In genomic region chr2:51068237-51068636, GRCh38 we compare ENCODE assay signal across 16 cellular contexts. TPM values are rescaled to one million over a fixed set of nuclear protein-coding genes. Genes with fewer than 3 reads are reported as not detected.
"Had no signal": no experiment of that assay in that cellular context is flagged by ENCODE, and none has a peak within 500 bp of the region (broad histone marks: within the 10 kb centered on the region; RNA-seq: fewer than 3 reads in every experiment).

No MANE protein-coding gene starts in this region.

- DNase-seq: effector memory CD8-positive, alpha-beta T cell; esophagus squamous epithelium; foreskin fibroblast; glutamatergic neuron; left cardiac atrium; left ventricle myocardium inferior; lower lobe of right lung; occipital lobe; pancreas; retina; stimulated activated naive CD4-positive, alpha-beta T cell had no signal

- ATAC-seq: effector memory CD8-positive, alpha-beta T cell; gastroesophageal sphincter; left cardiac atrium; lower lobe of right lung; natural killer cell treated with Interleukin-12 subunit alpha and Interleukin-12 subunit beta and Interleukin-15 and Interleukin-18, amount 100 ng/mL, for 72 hours; pancreas; sciatic nerve had no signal

RNA-seq across cellular contexts. Expression of gene NRXN1, which starts 36.3 kb away (rescaled TPM):
- total RNA-seq: epithelial cell of proximal tubule; natural killer cell treated with Interleukin-12 subunit alpha and Interleukin-12 subunit beta and Interleukin-15 and Interleukin-18, amount 100 ng/mL, for 72 hours had no signal
- polyA plus RNA-seq: keratinocyte had no signal
